Comparison of ENCODE assay signal across 2 cellular contexts in the genomic region with DNA sequence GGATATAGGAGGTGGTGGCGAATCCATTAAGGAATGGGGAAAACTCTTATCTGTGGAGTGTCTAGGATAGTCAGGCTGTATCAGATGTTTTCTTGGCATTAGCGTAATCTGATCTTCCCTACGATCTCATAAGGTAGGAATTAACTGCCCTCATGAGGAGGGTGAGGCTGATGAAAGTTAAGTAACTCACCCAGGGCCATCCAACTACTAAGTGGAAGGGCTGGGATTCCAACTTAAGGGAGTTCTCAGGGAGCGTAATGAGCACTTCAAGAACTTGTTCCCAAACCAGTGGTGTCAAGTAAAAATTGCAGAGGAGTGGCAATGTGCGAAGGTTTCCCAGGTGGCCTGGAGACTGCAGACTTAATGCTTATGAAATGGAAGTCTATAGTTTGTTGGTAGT.
TF ChIP-seq lines count a peak whose summit lies in the region.

No MANE protein-coding gene starts in this region.

TF ChIP-seq in GM23338, 12 proteins besides CTCF, POLR2A, EP300 and RAD21:
- TF ChIP-seq REST (IDR thresholded peaks at IDR 0.05; ENCODE audit: unreplicated experiment) (no peak), ZNF462 (CRISPR knock-in tag; IDR thresholded peaks at IDR 0.05) (no peak), EZH2 (IDR thresholded peaks at IDR 0.05; ENCODE audit: low read depth, unreplicated experiment) (no peak), POLR2AphosphoS5 (IDR thresholded peaks at IDR 0.05; ENCODE audit: low read depth) (no peak), CREB1 (CRISPR knock-in tag; IDR thresholded peaks at IDR 0.05; ENCODE audit: low read depth) (no peak), EZH2phosphoT487 (IDR thresholded peaks at IDR 0.05; ENCODE audit: unreplicated experiment) (no peak), ZNF331 (CRISPR knock-in tag; IDR thresholded peaks at IDR 0.05; ENCODE audit: low read depth) (no peak), NANOG (IDR thresholded peaks at IDR 0.05; ENCODE audit: borderline replicate concordance) (no peak), JUNB (IDR thresholded peaks at IDR 0.05; ENCODE audit: unreplicated experiment) (no peak)
- TF ChIP-seq, protein P1, sequence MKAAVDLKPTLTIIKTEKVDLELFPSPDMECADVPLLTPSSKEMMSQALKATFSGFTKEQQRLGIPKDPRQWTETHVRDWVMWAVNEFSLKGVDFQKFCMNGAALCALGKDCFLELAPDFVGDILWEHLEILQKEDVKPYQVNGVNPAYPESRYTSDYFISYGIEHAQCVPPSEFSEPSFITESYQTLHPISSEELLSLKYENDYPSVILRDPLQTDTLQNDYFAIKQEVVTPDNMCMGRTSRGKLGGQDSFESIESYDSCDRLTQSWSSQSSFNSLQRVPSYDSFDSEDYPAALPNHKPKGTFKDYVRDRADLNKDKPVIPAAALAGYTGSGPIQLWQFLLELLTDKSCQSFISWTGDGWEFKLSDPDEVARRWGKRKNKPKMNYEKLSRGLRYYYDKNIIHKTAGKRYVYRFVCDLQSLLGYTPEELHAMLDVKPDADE (IDR thresholded peaks at IDR 0.05) = no peak

TF ChIP-seq in HEK293T, 16 proteins besides CTCF, POLR2A, EP300 and RAD21 (continued from another document):
- TF ChIP-seq L3MBTL2 (conservative IDR thresholded peaks at IDR 0.05) (no peak), BHLHE40 (IDR thresholded peaks at IDR 0.05; ENCODE audit: borderline replicate concordance) (no peak), SUZ12 (IDR thresholded peaks at IDR 0.05) (no peak), HDGF (IDR thresholded peaks at IDR 0.05; ENCODE audit: borderline replicate concordance) (no peak), SP1 (IDR thresholded peaks at IDR 0.05) (no peak), LEF1 (IDR thresholded peaks at IDR 0.05; ENCODE audit: borderline replicate concordance) (no peak), ZNF384 (IDR thresholded peaks at IDR 0.05) (no peak), ELF4 (IDR thresholded peaks at IDR 0.05) (no peak)
